In the genomic region with DNA sequence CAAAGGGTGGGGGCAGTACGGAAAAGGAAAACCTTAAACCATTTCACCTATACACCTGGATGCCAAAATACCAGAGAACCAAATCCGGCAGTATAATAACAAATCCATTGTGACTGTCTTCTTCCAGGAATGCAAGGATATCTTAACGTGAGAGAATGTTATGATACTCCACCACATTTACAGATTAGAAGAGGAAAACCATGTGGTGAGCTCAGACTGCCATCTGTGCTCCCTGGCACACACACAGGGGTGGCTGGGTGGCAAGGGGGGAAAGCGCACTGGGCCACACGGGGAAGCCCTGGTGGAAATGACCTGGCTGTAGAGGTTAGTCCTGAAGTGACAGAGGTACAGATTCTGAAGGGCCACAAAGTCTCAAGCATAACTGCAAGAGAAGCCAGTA, we compare ENCODE assay signal across 24 cellular contexts.
DNase-seq lines count a peak whose midpoint lies in the region; ATAC-seq and TF ChIP-seq lines count a peak whose summit lies in the region.
"Had no signal": no experiment of that assay in that cellular context is flagged by ENCODE, and none has a peak within 500 bp of the region (broad histone marks: within the 10 kb centered on the region; RNA-seq: fewer than 3 reads in every experiment).

No MANE protein-coding gene starts in this region.

- H3K27ac ChIP-seq in tibial artery, result no peak overlapping the region
- H3K27ac ChIP-seq: SJSA1 had no signal

- TF ChIP-seq CTCF in tibial artery (IDR thresholded peaks at IDR 0.05), result no peak

- no peaks in the 10 kb centered on the region for H3K27me3 ChIP-seq in tibial artery
- H3K27me3 ChIP-seq: SJSA1 had no signal

- no peak for ATAC-seq in HG02981 (IDR thresholded peaks at IDR 0.05; ENCODE audit: unreplicated experiment)
- ATAC-seq: HCT116 had no signal

- DNase-seq in NCI-H2171 treated with DMSO at 0.1 percent for 48 hours (lab: John Stamatoyannopoulos, UW), result peak; percentile 49
- DNase-seq in NCI-H2171 (lab: John Stamatoyannopoulos, UW), result no peak
- peak; percentile 13 for DNase-seq in NCI-H1694 (lab: John Stamatoyannopoulos, UW)
- peak; percentile 79 for DNase-seq in cerebellar cortex (ENCODE audit: low spot score)
- no peak for DNase-seq in tibial artery
- DNase-seq in AML-193 (lab: John Stamatoyannopoulos, UW), result no peak
- DNase-seq: 8988T; ACHN; CD4-positive, CD25-positive, alpha-beta regulatory T cell; DMS79; EL; GF-D8; GOT3; NCI-H1092 treated with DMSO at 0.1 percent for 48 hours; NCI-H1436; NCI-H1930; NCI-H2107; NCI-H446 treated with DMSO at 0.1 percent for 48 hours; NCI-H69; Right ventricle myocardium superior; RPMI8226 had no signal

- peaks cover 1 to 9% (median 4%) of the 10 kb centered on the region in 3 donors for H3K36me3 ChIP-seq in tibial artery

- intact Hi-C loops in tibial artery (cut with DNase I; ENCODE audit: low total_unique reads), result no loop called here

- H3K9me3 ChIP-seq in tibial artery, result no peaks in the 10 kb centered on the region
- H3K9me3 ChIP-seq: SJSA1 had no signal

- H3K4me1 ChIP-seq in tibial artery, result no peaks in the 10 kb centered on the region
- H3K4me1 ChIP-seq: SJSA1 had no signal

- no peak overlapping the region for H3K4me3 ChIP-seq in tibial artery
- H3K4me3 ChIP-seq: SJSA1 had no signal

Comparison
In these comparisons a context has a peak if more than half of its experiments do, and no peak if none do; other contexts are left out.
1. DNase-seq: peak in NCI-H2171 treated with DMSO at 0.1 percent for 48 hours (single experiment), NCI-H1694 (single experiment) and cerebellar cortex (single experiment); none in NCI-H2171 (single experiment), tibial artery (0 of 2) and AML-193 (0 of 2).